31 cellular contexts compared by ENCODE assay signal in the genomic region with DNA sequence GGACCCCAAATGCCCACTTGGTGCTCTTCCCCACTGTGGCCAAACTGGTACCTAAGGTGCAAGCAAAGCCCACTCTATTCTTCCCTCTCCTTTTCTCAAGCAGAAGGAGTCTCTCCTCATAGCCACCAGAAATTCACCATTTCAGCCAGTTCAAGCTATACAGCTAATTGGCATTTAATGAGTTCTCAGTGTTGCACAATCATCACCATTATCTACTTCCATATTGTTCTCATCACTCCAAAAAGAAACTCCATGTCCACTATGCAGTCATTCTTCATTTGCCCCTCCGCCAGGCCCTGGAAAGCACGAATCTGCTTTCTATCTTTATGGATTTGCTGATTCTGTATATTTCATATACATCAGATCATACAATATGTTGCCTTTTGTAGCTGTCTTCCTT.
"Had no signal": no experiment of that assay in that cellular context is flagged by ENCODE, and none has a peak within 500 bp of the region (broad histone marks: within the 10 kb centered on the region; RNA-seq: fewer than 3 reads in every experiment).

No MANE protein-coding gene starts in this region.

- H3K27me3 Mint-ChIP-seq: progenitor cell of endocrine pancreas; stimulated activated memory B cell treated with anti-CD40 and anti-IgM and Interleukin-4, amounts not matched to agents 10 μg/mL and 1 μg/mL and 100 μg/mL, for 72 hours had no signal

- H3K4me1 ChIP-seq: neural progenitor cell, parathyroid adenoma, psoas muscle, spleen, suprapubic skin, testis, transverse colon, upper lobe of right lung, uterus had no signal

- H2AFZ ChIP-seq: neural progenitor cell, parathyroid adenoma had no signal

- H3K4me2 ChIP-seq: neural progenitor cell, smooth muscle cell had no signal

- H3K4me3 Mint-ChIP-seq: natural killer cell; nephron; neural progenitor cell; stimulated activated memory B cell treated with anti-CD40 and anti-IgM and Interleukin-4, amounts not matched to agents 10 μg/mL and 1 μg/mL and 100 μg/mL, for 72 hours; stimulated activated naive CD8-positive, alpha-beta T cell treated with anti-CD3 and anti-CD28 coated beads, Interleukin-15, amount 100 ng/mL, for 72 hours; type B pancreatic cell had no signal

- H3K27me3 ChIP-seq: neural progenitor cell, ovary, spleen, suprapubic skin, testis, tibial artery, transverse colon, upper lobe of right lung, uterus had no signal

- H3K9ac ChIP-seq: neural progenitor cell, parathyroid adenoma had no signal

- H3K27ac Mint-ChIP-seq: natural killer cell, nephron, neural progenitor cell, progenitor cell of endocrine pancreas, type B pancreatic cell had no signal

- H3K9me3 ChIP-seq: ovary, psoas muscle, suprapubic skin, testis, transverse colon, upper lobe of right lung had no signal

- H3K4me1 Mint-ChIP-seq: natural killer cell; nephron; stimulated activated naive CD8-positive, alpha-beta T cell treated with anti-CD3 and anti-CD28 coated beads, Interleukin-15, amount 100 ng/mL, for 72 hours had no signal

- H3K27ac ChIP-seq: neural progenitor cell, ovary, parathyroid adenoma, psoas muscle, skin epidermis, spleen, suprapubic skin, testis, tibial artery, transverse colon, upper lobe of right lung, uterus had no signal

- H3K4me3 ChIP-seq: neural progenitor cell, ovary, psoas muscle, skin epidermis, smooth muscle cell, spleen, suprapubic skin, testis, tibial artery, transverse colon, upper lobe of right lung, uterus had no signal

- H3K36me3 ChIP-seq: neural progenitor cell, ovary, spleen, suprapubic skin, tibial artery, transverse colon, upper lobe of right lung, uterus had no signal

- DNase-seq: natural killer cell; occipital lobe; ovary; posterior cingulate gyrus; psoas muscle; right cardiac atrium; spleen; stimulated activated CD4-positive, alpha-beta T cell treated with anti-CD3 and anti-CD28 coated beads, Interleukin-12 subunit alpha, Interleukin-12 subunit beta, amount 100 ng/mL, for 4 hours; stimulated activated CD4-positive, alpha-beta T cell treated with anti-CD3 and anti-CD28 coated beads, Interleukin-1b, Interleukin-23, amount 100 ng/mL, for 48 hours; stimulated activated CD4-positive, alpha-beta T cell treated with anti-CD3 and anti-CD28 coated beads, Interleukin-4, amount 100 ng/mL, for 1 hour; stimulated activated CD4-positive, alpha-beta T cell treated with anti-CD3 and anti-CD28 coated beads, Interleukin-4, amount 100 ng/mL, for 4 hours; stimulated activated CD8-positive, alpha-beta memory T cell treated with anti-CD3 and anti-CD28 coated beads, Interleukin-4, amount 100 ng/mL, for 48 hours; stimulated activated naive CD4-positive, alpha-beta T cell; stimulated activated naive CD8-positive, alpha-beta T cell treated with anti-CD3 and anti-CD28 coated beads, Interleukin-15, amount 100 ng/mL, for 72 hours; stimulated activated naive CD8-positive, alpha-beta T cell treated with anti-CD3 and anti-CD28 coated beads, Interleukin-15, Interleukin-2, amounts not matched to agents 100 U/mL and 50 U/mL, for 24 hours; substantia nigra; testis; tibial artery; transverse colon; upper lobe of right lung; uterus had no signal

- ATAC-seq: natural killer cell; psoas muscle; right cardiac atrium; sciatic nerve; stimulated activated memory B cell treated with anti-CD40 and anti-IgM and Interleukin-4, amounts not matched to agents 10 μg/mL and 1 μg/mL and 100 μg/mL, for 72 hours; stimulated activated naive CD8-positive, alpha-beta T cell treated with anti-CD3 and anti-CD28 coated beads, Interleukin-15, amount 100 ng/mL, for 72 hours; stimulated activated naive CD8-positive, alpha-beta T cell treated with anti-CD3 and anti-CD28 coated beads, Interleukin-15, Interleukin-2, amounts not matched to agents 100 U/mL and 50 U/mL, for 24 hours; upper lobe of right lung had no signal

- H3K36me3 Mint-ChIP-seq: type B pancreatic cell had no signal

- H3K79me2 ChIP-seq: parathyroid adenoma had no signal
